13 cellular contexts compared by ENCODE assay signal in genomic region chr18:11655605-11655932, GRCh38. TPM values are rescaled to one million over a fixed set of nuclear protein-coding genes. Genes with fewer than 3 reads are reported as not detected.
DNase-seq lines count a peak whose midpoint lies in the region; ATAC-seq and TF ChIP-seq lines count a peak whose summit lies in the region.
"Had no signal": no experiment of that assay in that cellular context is flagged by ENCODE, and none has a peak within 500 bp of the region (broad histone marks: within the 10 kb centered on the region; RNA-seq: fewer than 3 reads in every experiment).

No MANE protein-coding gene starts in this region.

- intact Hi-C loops in body of pancreas (cut with DNase I), result no loop called here

- H3K27ac ChIP-seq in 22Rv1 (no peak overlapping the region), HEK293 (ENCODE audit: extremely low read depth, low read depth, low read length) (no peak overlapping the region), body of pancreas (no peak overlapping the region), RWPE1 (no peak overlapping the region)

- POLR2A ChIA-PET in HEK293 (lab: Yijun Ruan, JAX) (no interaction called here), RWPE1 (lab: Yijun Ruan, JAX; ENCODE audit: low non-redundant PET) (interaction anchor here (0.9 kb wide), 1 partner anchor 73 kb away, joined by 5 read pairs; no protein-coding TSS in a partner anchor)

- no peaks in the 10 kb centered on the region for H3K4me1 ChIP-seq in HEK293 (ENCODE audit: control insufficient read depth, insufficient read depth, low read length)
- H3K4me1 ChIP-seq in body of pancreas, result peaks cover 7% of the 10 kb centered on the region

- H3K4me1 Mint-ChIP-seq in nephron, result no peaks in the 10 kb centered on the region
- H3K4me1 Mint-ChIP-seq: activated T-helper 17 cell treated with anti-CD3 and anti-CD28 coated beads, Interleukin-2, amount 50 U/mL, for 72 hours had no signal

- H3K4me3 ChIP-seq in HEK293 (ENCODE audit: low read depth, low read length) (no peak overlapping the region), body of pancreas (no peak overlapping the region)

- H3K27me3 Mint-ChIP-seq in nephron (ENCODE audit: low read depth), result peaks cover 43% of the 10 kb centered on the region

- peaks cover 0 to 3% of the 10 kb centered on the region in 2 donors for H3K27me3 ChIP-seq in body of pancreas

- CTCF ChIA-PET in HEK293 (lab: Yijun Ruan, JAX), result interaction anchor here (0.6 to 6.2 kb wide), 50 partner anchors 8 to 1048 kb away, joined by 3 to 112 read pairs (median 5); partner anchors contain the start of genes GNAL, IMPA2 and PSMG2
- CTCF ChIA-PET in RWPE1 (lab: Yijun Ruan, JAX), result interaction anchor here (0.5 to 3.8 kb wide), 22 partner anchors 33 to 909 kb away, joined by 3 to 64 read pairs (median 4); partner anchors contain the start of gene GNAL

- DNase-seq in body of pancreas, result no peak
- DNase-seq in NCI-H226, result no peak
- no peak for DNase-seq in central memory CD4-positive, alpha-beta T cell
- no peak for DNase-seq in RWPE1 (ENCODE audit: low spot score)
- DNase-seq in UCSD-AML1 (lab: John Stamatoyannopoulos, UW; ENCODE audit: unreplicated experiment), result no peak
- DNase-seq: cortex of kidney had no signal

- H3K9me3 ChIP-seq in HEK293 (ENCODE audit: control insufficient read depth, insufficient read depth, low read depth, low read length) (no peaks in the 10 kb centered on the region), body of pancreas (no peaks in the 10 kb centered on the region)

- no peak for TF ChIP-seq POLR2A in body of pancreas (IDR thresholded peaks at IDR 0.05)

- H3K36me3 Mint-ChIP-seq in nephron (ENCODE audit: low read depth), result no peaks in the 10 kb centered on the region

- H3K27ac Mint-ChIP-seq in nephron, result no peak overlapping the region
- H3K27ac Mint-ChIP-seq: activated T-helper 17 cell treated with anti-CD3 and anti-CD28 coated beads, Interleukin-2, amount 50 U/mL, for 72 hours had no signal

- no peaks in the 10 kb centered on the region for H3K9me3 Mint-ChIP-seq in nephron
- H3K9me3 Mint-ChIP-seq: activated T-helper 17 cell treated with anti-CD3 and anti-CD28 coated beads, Interleukin-2, amount 50 U/mL, for 72 hours had no signal

- no peaks in the 10 kb centered on the region for H3K36me3 ChIP-seq in HEK293 (ENCODE audit: control insufficient read depth in 2 of 2, insufficient read depth in 1 of 2, low read length in 2 of 2)
- no peaks in the 10 kb centered on the region for H3K36me3 ChIP-seq in body of pancreas (replicated peaks in 1 of 2; ENCODE audit: insufficient read depth in 1 of 2, low read depth in 2 of 2)

- 11 to 22% methylated on average over 5 of the region's 5 CpGs for WGBS in body of pancreas, 2 donors

- peak; percentile 46 for TF ChIP-seq CTCF in 22Rv1 (IDR thresholded peaks at IDR 0.05)
- no peak for TF ChIP-seq CTCF in HEK293 (tag by site-specific recombination; IDR thresholded peaks at IDR 0.05)
- TF ChIP-seq CTCF in body of pancreas (IDR thresholded peaks at IDR 0.05), result no peak
- no peak for TF ChIP-seq CTCF in nephron (IDR thresholded peaks at IDR 0.05; ENCODE audit: unreplicated experiment in 3 of 3)
- TF ChIP-seq CTCF in RWPE1 (conservative IDR thresholded peaks at IDR 0.05; ENCODE audit: low read depth), result no peak; the same call in 1 of the 2 replicates

- peak overlapping the region; percentile 4 to 16 (median 14) for H3K4me3 Mint-ChIP-seq in nephron
- H3K4me3 Mint-ChIP-seq: activated T-helper 17 cell treated with anti-CD3 and anti-CD28 coated beads, Interleukin-2, amount 50 U/mL, for 72 hours had no signal

- peak; percentile 21 for ATAC-seq in body of pancreas

TF ChIP-seq in HEK293, 187 proteins besides CTCF, POLR2A, EP300 and RAD21:
- TF ChIP-seq, protein P1, sequence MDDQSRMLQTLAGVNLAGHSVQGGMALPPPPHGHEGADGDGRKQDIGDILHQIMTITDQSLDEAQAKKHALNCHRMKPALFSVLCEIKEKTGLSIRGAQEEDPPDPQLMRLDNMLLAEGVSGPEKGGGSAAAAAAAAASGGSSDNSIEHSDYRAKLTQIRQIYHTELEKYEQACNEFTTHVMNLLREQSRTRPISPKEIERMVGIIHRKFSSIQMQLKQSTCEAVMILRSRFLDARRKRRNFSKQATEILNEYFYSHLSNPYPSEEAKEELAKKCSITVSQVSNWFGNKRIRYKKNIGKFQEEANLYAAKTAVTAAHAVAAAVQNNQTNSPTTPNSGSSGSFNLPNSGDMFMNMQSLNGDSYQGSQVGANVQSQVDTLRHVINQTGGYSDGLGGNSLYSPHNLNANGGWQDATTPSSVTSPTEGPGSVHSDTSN (CRISPR knock-in tag; IDR thresholded peaks at IDR 0.05), result no peak
- peak; percentile 66; the same call in 1 of the 2 replicates for TF ChIP-seq ZNF449 (tag by site-specific recombination; IDR thresholded peaks at IDR 0.05)

RNA-seq across cellular contexts. Expression of gene GNAL, which starts 33.5 kb away (rescaled TPM):
- 10 to 100 TPM in 1 of 2 donors, 1 to 10 TPM in 1; 2.1 to 33.0 TPM for total RNA-seq in body of pancreas

RNA-seq across cellular contexts. Expression of gene SLC35G4, which starts 46.2 kb away (rescaled TPM):
- not detected for total RNA-seq in body of pancreas
- total RNA-seq: activated T-helper 17 cell treated with anti-CD3 and anti-CD28 coated beads, Interleukin-2, amount 50 U/mL, for 72 hours; renal cortical epithelial cell; SK-MEL-5; temporal lobe had no signal
